In the genomic region with DNA sequence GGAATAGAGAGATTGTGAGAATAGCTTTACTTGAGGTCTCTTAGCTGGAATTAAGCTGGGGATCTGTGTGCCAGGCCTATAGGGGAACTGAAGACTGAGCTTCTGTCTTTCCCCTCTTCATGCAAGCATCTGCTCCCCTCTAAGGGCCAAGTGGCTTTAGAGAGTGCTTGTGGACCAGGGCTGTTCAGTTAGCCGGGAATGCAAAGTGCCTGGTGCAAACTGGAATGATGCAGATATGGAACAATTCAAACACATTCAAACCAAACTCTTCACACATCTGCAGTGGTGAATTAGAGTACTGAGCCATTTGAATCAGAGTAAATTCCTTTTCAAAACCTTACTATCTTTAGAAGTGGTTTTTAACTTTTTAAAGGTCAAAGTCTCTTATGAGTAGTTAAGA, we compare ENCODE assay signal across 11 cellular contexts.
DNase-seq lines count a peak whose midpoint lies in the region; ATAC-seq and TF ChIP-seq lines count a peak whose summit lies in the region.
"Had no signal": no experiment of that assay in that cellular context is flagged by ENCODE, and none has a peak within 500 bp of the region (broad histone marks: within the 10 kb centered on the region; RNA-seq: fewer than 3 reads in every experiment).

No MANE protein-coding gene starts in this region.

- no peaks in the 10 kb centered on the region for H3K9me3 Mint-ChIP-seq in activated T-helper 2 cell treated with anti-CD3 and anti-CD28 coated beads, Interferon-gamma antibody, Interleukin-2, Interleukin-4, amounts not matched to agents 10 μg/mL and 5 μg/mL and 100 μg/mL, durations not matched to agents 14 hours and 24 hours and 36 hours

- no peaks in the 10 kb centered on the region for H3K27me3 ChIP-seq in osteoblast (ENCODE audit: insufficient read depth, low read length)
- H3K27me3 ChIP-seq in WERI-Rb-1 (ENCODE audit: insufficient read depth, low read depth, severe bottlenecking) = no peaks in the 10 kb centered on the region
- H3K27me3 ChIP-seq: cardiac muscle cell had no signal

- H2AFZ ChIP-seq in osteoblast (ENCODE audit: low read length) = peak overlapping the region; percentile 35
- H2AFZ ChIP-seq: PC-9 had no signal

- TF ChIP-seq CTCF in osteoblast (IDR thresholded peaks at IDR 0.05; ENCODE audit: extremely low read depth, low read depth, low read length) (no peak), WERI-Rb-1 (IDR thresholded peaks at IDR 0.05; ENCODE audit: low read depth, low read length) (no peak)

- peak overlapping the region; percentile 36 for H3K4me2 ChIP-seq in osteoblast (ENCODE audit: insufficient read depth, low read length)
- H3K4me2 ChIP-seq: PC-9 had no signal

- no peaks in the 10 kb centered on the region for H4K20me1 ChIP-seq in osteoblast (ENCODE audit: insufficient read depth, low read length)

- no peaks in the 10 kb centered on the region for H3K27me3 Mint-ChIP-seq in activated T-helper 2 cell treated with anti-CD3 and anti-CD28 coated beads, Interferon-gamma antibody, Interleukin-2, Interleukin-4, amounts not matched to agents 10 μg/mL and 5 μg/mL and 100 μg/mL, durations not matched to agents 14 hours and 24 hours and 36 hours (ENCODE audit: low read depth)

- ATAC-seq in GM19324 (IDR thresholded peaks at IDR 0.05; ENCODE audit: low FRiP score, unreplicated experiment) (peak; percentile 53), HG02642 (IDR thresholded peaks at IDR 0.05; ENCODE audit: poor library complexity, unreplicated experiment) (peak; percentile 51)

- no peaks in the 10 kb centered on the region for H3K4me1 Mint-ChIP-seq in activated T-helper 2 cell treated with anti-CD3 and anti-CD28 coated beads, Interferon-gamma antibody, Interleukin-2, Interleukin-4, amounts not matched to agents 10 μg/mL and 5 μg/mL and 100 μg/mL, durations not matched to agents 14 hours and 24 hours and 36 hours (ENCODE audit: low read depth)

- no peak overlapping the region for H3K4me3 Mint-ChIP-seq in activated T-helper 2 cell treated with anti-CD3 and anti-CD28 coated beads, Interferon-gamma antibody, Interleukin-2, Interleukin-4, amounts not matched to agents 10 μg/mL and 5 μg/mL and 100 μg/mL, durations not matched to agents 14 hours and 24 hours and 36 hours (ENCODE audit: low read depth)

- no peaks in the 10 kb centered on the region for H3K36me3 ChIP-seq in osteoblast (ENCODE audit: insufficient read depth, low read length)
- H3K36me3 ChIP-seq in WERI-Rb-1 = no peaks in the 10 kb centered on the region
- H3K36me3 ChIP-seq: cardiac muscle cell had no signal

- no peaks in the 10 kb centered on the region for H3K79me2 ChIP-seq in osteoblast (ENCODE audit: insufficient read depth, low read length)

- H3K27ac ChIP-seq in osteoblast (ENCODE audit: low read depth, low read length) (peak overlapping the region; percentile 34), WERI-Rb-1 (no peak overlapping the region)
- H3K27ac ChIP-seq: cardiac muscle cell, PC-9 had no signal

- H3K9me3 ChIP-seq in osteoblast (ENCODE audit: low read depth, low read length) (no peaks in the 10 kb centered on the region), WERI-Rb-1 (ENCODE audit: severe bottlenecking) (no peaks in the 10 kb centered on the region)

- peaks cover 26% of the 10 kb centered on the region for H3K4me1 ChIP-seq in osteoblast (ENCODE audit: insufficient read depth, low read length)

- intact Hi-C loops in activated T-helper 2 cell treated with anti-CD3 and anti-CD28 coated beads, Interferon-gamma antibody, Interleukin-2, Interleukin-4, amounts not matched to agents 10 μg/mL and 5 μg/mL and 100 μg/mL, durations not matched to agents 14 hours and 24 hours and 36 hours (cut with micrococcal nuclease) = loop anchor here (10.0 kb wide), 1 partner anchor 106 kb away; no protein-coding TSS in a partner anchor

- H3K4me3 ChIP-seq in osteoblast (ENCODE audit: insufficient read depth, low read length) = no peak overlapping the region
- H3K4me3 ChIP-seq in WERI-Rb-1 (ENCODE audit: low read depth, low read length) = no peak overlapping the region
- H3K4me3 ChIP-seq: cardiac muscle cell, PC-9 had no signal

- DNase-seq in UCSD-AML1 (lab: John Stamatoyannopoulos, UW; ENCODE audit: unreplicated experiment) (peak; percentile 4), osteoblast (ENCODE audit: insufficient read length, low spot score, missing footprints) (no peak), NCI-H1436 (lab: John Stamatoyannopoulos, UW) (no peak), WERI-Rb-1 (no peak)
- no peak for DNase-seq in activated T-helper 2 cell treated with anti-CD3 and anti-CD28 coated beads, Interferon-gamma antibody, Interleukin-2, Interleukin-4, amounts not matched to agents 10 μg/mL and 5 μg/mL and 100 μg/mL, durations not matched to agents 14 hours and 24 hours and 36 hours (ENCODE audit: low spot score)
- no peak for DNase-seq in NK-92 treated with Interleukin-12 subunit alpha and Interleukin-12 subunit beta, amount 100 ng/mL, for 24 hours (lab: John Stamatoyannopoulos, UW)
- DNase-seq: DMS153 had no signal

- H3K27ac Mint-ChIP-seq in activated T-helper 2 cell treated with anti-CD3 and anti-CD28 coated beads, Interferon-gamma antibody, Interleukin-2, Interleukin-4, amounts not matched to agents 10 μg/mL and 5 μg/mL and 100 μg/mL, durations not matched to agents 14 hours and 24 hours and 36 hours = no peak overlapping the region

- H3K36me3 Mint-ChIP-seq in activated T-helper 2 cell treated with anti-CD3 and anti-CD28 coated beads, Interferon-gamma antibody, Interleukin-2, Interleukin-4, amounts not matched to agents 10 μg/mL and 5 μg/mL and 100 μg/mL, durations not matched to agents 14 hours and 24 hours and 36 hours (ENCODE audit: low read depth) = no peaks in the 10 kb centered on the region
